8 cellular contexts compared by ENCODE assay signal in the genomic region with DNA sequence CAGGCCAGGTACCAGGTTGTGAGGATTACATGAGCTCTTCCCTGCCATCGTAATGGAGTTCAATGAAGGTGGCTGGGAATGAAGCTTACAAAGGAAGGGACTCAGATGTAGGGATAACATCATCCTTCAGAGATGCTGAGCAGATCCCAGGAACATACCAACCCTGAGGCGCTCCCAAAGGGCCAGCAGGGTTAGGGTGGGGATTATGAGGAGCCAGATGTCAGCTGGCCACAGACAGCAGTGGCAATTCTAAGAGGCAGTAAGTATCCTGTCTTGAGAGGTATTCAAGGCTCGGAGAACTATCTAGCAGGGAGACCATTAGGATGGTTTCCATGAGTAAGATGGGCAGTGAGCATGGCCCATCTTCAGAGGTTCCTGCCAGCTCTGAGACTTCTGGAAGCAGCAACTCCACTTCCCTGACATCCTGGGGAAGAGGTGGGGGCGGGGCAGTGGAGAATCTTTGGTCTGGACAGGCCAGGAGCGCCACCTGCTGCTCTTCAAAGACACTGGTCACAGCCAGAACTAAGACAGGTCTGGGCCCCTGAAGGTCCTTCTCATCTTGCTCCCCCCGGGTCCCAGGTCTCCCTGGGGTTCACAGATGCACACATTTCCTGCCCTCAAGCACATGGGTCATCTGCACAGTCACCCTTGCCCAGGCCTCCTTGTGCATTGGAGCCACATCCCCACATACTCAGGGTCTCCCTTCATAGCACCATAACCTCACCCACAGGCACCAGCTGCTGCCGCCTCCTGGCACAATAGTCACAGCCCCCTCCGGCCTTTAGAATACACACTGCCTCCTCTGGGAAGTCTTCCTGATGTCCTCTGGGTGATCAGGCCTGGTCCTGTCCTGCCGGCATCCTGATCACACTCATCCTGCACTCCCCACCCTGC.
A peak's percentile ranks its signal among the peaks of the same experiment; 100 is the strongest.
DNase-seq lines count a peak whose midpoint lies in the region; ATAC-seq and TF ChIP-seq lines count a peak whose summit lies in the region.

No MANE protein-coding gene starts in this region.

- DNase-seq in NCI-H2029 (lab: John Stamatoyannopoulos, UW) = peak; percentile 65
- peak; percentile 54 for DNase-seq in T1000 (lab: John Stamatoyannopoulos, UW)
- DNase-seq in T47D (ENCODE audit: low read depth in 1 of 2, low spot score in 1 of 2) = peak; percentile 81 to 85
- DNase-seq in iPS-NIHi11 (ENCODE audit: low spot score) = peak; percentile 87
- DNase-seq in smooth muscle cell of the brain vasculature (ENCODE audit: low read depth, low spot score) = peak; percentile 72

- no peak for ATAC-seq in HG03196 (IDR thresholded peaks at IDR 0.05; ENCODE audit: unreplicated experiment)

- in situ Hi-C loops in T47D (cut with HindIII; ENCODE audit: low pct_unique_long_range_greater_than_20kb, low sequenced_read_pairs) = no loop called here

- H3K27ac ChIP-seq in 22Rv1 = no peak overlapping the region

- TF ChIP-seq CTCF in 22Rv1 (IDR thresholded peaks at IDR 0.05) (peak; percentile 89), GM12873 (IDR thresholded peaks at IDR 0.05; ENCODE audit: insufficient read depth, low read depth, low read length, missing control alignments) (peak; percentile 85)
